In genomic region chr2:96315005-96315399, GRCh38 we compare ENCODE assay signal across 15 cellular contexts. TPM values are rescaled to one million over a fixed set of nuclear protein-coding genes. Genes with fewer than 3 reads are reported as not detected.
DNase-seq lines count a peak whose midpoint lies in the region; ATAC-seq, FAIRE-seq and TF ChIP-seq lines count a peak whose summit lies in the region.
"Had no signal": no experiment of that assay in that cellular context is flagged by ENCODE, and none has a peak within 500 bp of the region (broad histone marks: within the 10 kb centered on the region; RNA-seq: fewer than 3 reads in every experiment).

No MANE protein-coding gene starts in this region.

- no peaks in the 10 kb centered on the region for H3K9me3 Mint-ChIP-seq in CD4-positive, alpha-beta memory T cell
- no peaks in the 10 kb centered on the region for H3K9me3 Mint-ChIP-seq in activated CD8-positive, alpha-beta T cell treated with anti-CD3 and anti-CD28 coated beads for 36 hours

- no peak for FAIRE-seq in D721Med (lab: Jason Lieb, UNC)

- TF ChIP-seq POLR2A in gastrocnemius medialis (IDR thresholded peaks at IDR 0.05), result no peak

- no peaks in the 10 kb centered on the region for H3K9me3 ChIP-seq in CD4-positive, alpha-beta memory T cell (ENCODE audit: control insufficient read depth in 1 of 2, low read length in 2 of 2)
- H3K9me3 ChIP-seq in gastrocnemius medialis, result no peaks in the 10 kb centered on the region
- H3K9me3 ChIP-seq: ascending aorta, neutrophil, suprapubic skin had no signal

- TF ChIP-seq CTCF in activated CD8-positive, alpha-beta T cell treated with anti-CD3 and anti-CD28 coated beads for 36 hours (IDR thresholded peaks at IDR 0.05), result no peak
- TF ChIP-seq CTCF in D721Med (IDR thresholded peaks at IDR 0.05; ENCODE audit: insufficient read depth, missing control alignments), result no peak
- no peak for TF ChIP-seq CTCF in gastrocnemius medialis (IDR thresholded peaks at IDR 0.05 in 4 of 5, conservative IDR thresholded peaks at IDR 0.05 in 1 of 5)
- TF ChIP-seq CTCF in omental fat pad (IDR thresholded peaks at IDR 0.05), result no peak

- H3K27me3 Mint-ChIP-seq in CD4-positive, alpha-beta memory T cell, result no peaks in the 10 kb centered on the region
- H3K27me3 Mint-ChIP-seq in activated CD8-positive, alpha-beta T cell treated with anti-CD3 and anti-CD28 coated beads for 36 hours, result no peaks in the 10 kb centered on the region

- CTCF ChIA-PET in CD4-positive, alpha-beta memory T cell (lab: Charles Lee; ENCODE audit: partially characterized antibody), result interaction anchor here (1.5 kb wide), 1 partner anchor 9 kb away, joined by 3 read pairs; no protein-coding TSS in a partner anchor
- CTCF ChIA-PET in activated CD8-positive, alpha-beta T cell treated with anti-CD3 and anti-CD28 coated beads for 36 hours (lab: Charles Lee), result no interaction called here

- H3K27ac ChIP-seq in ACC112 (ENCODE audit: low read depth, low read length), result 0 out of 2 replicates have a peak overlapping the region, but pooled peaks have one; percentile 80
- peak overlapping the region; percentile 45 for H3K27ac ChIP-seq in CD4-positive, alpha-beta memory T cell (ENCODE audit: low read depth, low read length)
- no peak overlapping the region for H3K27ac ChIP-seq in gastrocnemius medialis
- H3K27ac ChIP-seq: ascending aorta, neutrophil, suprapubic skin had no signal

- H3K4me1 ChIP-seq in ACC112 (ENCODE audit: control insufficient read depth, insufficient read depth, low read length, unreplicated experiment) (peaks cover 20% of the 10 kb centered on the region), gastrocnemius medialis (no peaks in the 10 kb centered on the region)
- H3K4me1 ChIP-seq in CD4-positive, alpha-beta memory T cell (ENCODE audit: insufficient read depth, low read length), result peaks cover 39% of the 10 kb centered on the region
- H3K4me1 ChIP-seq: ascending aorta, suprapubic skin had no signal

- H3K27me3 ChIP-seq in ACC112 (ENCODE audit: insufficient read depth, low read length) (no peaks in the 10 kb centered on the region), gastrocnemius medialis (peaks cover 8 to 20% (median 15%) of the 10 kb centered on the region in 3 donors)
- H3K27me3 ChIP-seq in CD4-positive, alpha-beta memory T cell (ENCODE audit: insufficient read depth, low read length), result no peaks in the 10 kb centered on the region
- H3K27me3 ChIP-seq: ascending aorta had no signal

- peaks cover 27 to 50% (median 38%) of the 10 kb centered on the region in 4 donors for H3K4me1 Mint-ChIP-seq in CD4-positive, alpha-beta memory T cell
- H3K4me1 Mint-ChIP-seq in activated CD8-positive, alpha-beta T cell treated with anti-CD3 and anti-CD28 coated beads for 36 hours (ENCODE audit: low read depth), result peaks cover 43% of the 10 kb centered on the region

- H3K36me3 ChIP-seq in ACC112 (ENCODE audit: insufficient read depth, low read length) (no peaks in the 10 kb centered on the region), gastrocnemius medialis (no peaks in the 10 kb centered on the region)
- H3K36me3 ChIP-seq in CD4-positive, alpha-beta memory T cell (ENCODE audit: insufficient read depth, low read length), result no peaks in the 10 kb centered on the region
- H3K36me3 ChIP-seq: ascending aorta, neutrophil, suprapubic skin had no signal

- POLR2A ChIA-PET in CD4-positive, alpha-beta memory T cell (lab: Charles Lee; ENCODE audit: partially characterized antibody), result interaction anchor here (1.2 to 13.7 kb wide), 5 partner anchors 9 to 28 kb away, joined by 6 to 178 read pairs (median 9); partner anchors contain the start of genes ITPRIPL1, NCAPH and SNRNP200
- POLR2A ChIA-PET in activated CD8-positive, alpha-beta T cell treated with anti-CD3 and anti-CD28 coated beads for 36 hours (lab: Charles Lee), result interaction anchor here (0.7 to 12.3 kb wide), 2 partner anchors 8 to 17 kb away, joined by 3 to 119 read pairs; partner anchors contain the start of gene SNRNP200

- intact Hi-C loops in CD4-positive, alpha-beta memory T cell (cut with micrococcal nuclease), result no loop called here
- intact Hi-C loops in activated CD8-positive, alpha-beta T cell treated with anti-CD3 and anti-CD28 coated beads for 36 hours (cut with micrococcal nuclease), result no loop called here
- intact Hi-C loops in gastrocnemius medialis (cut with DNase I; ENCODE audit: low total_unique reads), result no loop called here

- no peaks in the 10 kb centered on the region for H3K79me2 ChIP-seq in ACC112 (ENCODE audit: control insufficient read depth, insufficient read depth, low read length, unreplicated experiment)

- H3K4me3 ChIP-seq in ACC112 (ENCODE audit: low read depth, low read length), result no peak overlapping the region
- no peak overlapping the region for H3K4me3 ChIP-seq in CD4-positive, alpha-beta memory T cell (ENCODE audit: low read length in 2 of 2)
- no peak overlapping the region for H3K4me3 ChIP-seq in gastrocnemius medialis
- H3K4me3 ChIP-seq: ascending aorta, suprapubic skin had no signal

- no peak for ATAC-seq in activated CD8-positive, alpha-beta T cell treated with anti-CD3 and anti-CD28 coated beads for 36 hours
- ATAC-seq in gastrocnemius medialis, result no peak
- ATAC-seq in omental fat pad (ENCODE audit: low FRiP score), result no peak
- ATAC-seq: Right ventricle myocardium inferior had no signal

- H3K4me3 Mint-ChIP-seq in CD4-positive, alpha-beta memory T cell, result peak overlapping the region in 7 of 8 donors; percentile 49 to 80 (median 74)
- H3K4me3 Mint-ChIP-seq in activated CD8-positive, alpha-beta T cell treated with anti-CD3 and anti-CD28 coated beads for 36 hours, result no peak overlapping the region

- in situ Hi-C loops in gastrocnemius medialis (cut with MboI; ENCODE audit: low sequenced_read_pairs in 4 of 4), result loop anchor here in 2 of 4 donors (25.0 kb wide), 1 partner anchor 197 kb away; the partner anchor contains the start of gene NEURL3 (in 2 of the 2)

- H3K27ac Mint-ChIP-seq in CD4-positive, alpha-beta memory T cell, result peak overlapping the region; percentile 57 to 91 (median 86)
- H3K27ac Mint-ChIP-seq in activated CD8-positive, alpha-beta T cell treated with anti-CD3 and anti-CD28 coated beads for 36 hours, result peak overlapping the region; percentile 84

- peaks cover 4 to 7% of the 10 kb centered on the region in 2 donors for H3K36me3 Mint-ChIP-seq in CD4-positive, alpha-beta memory T cell
- peaks cover 15% of the 10 kb centered on the region for H3K36me3 Mint-ChIP-seq in activated CD8-positive, alpha-beta T cell treated with anti-CD3 and anti-CD28 coated beads for 36 hours (ENCODE audit: low read depth)

- DNase-seq in CD4-positive, alpha-beta memory T cell, result no peak
- DNase-seq in activated CD8-positive, alpha-beta T cell treated with anti-CD3 and anti-CD28 coated beads for 36 hours, result no peak
- DNase-seq in mesenteric fat pad (ENCODE audit: low spot score) (peak; percentile 30), D721Med (ENCODE audit: insufficient read length, low spot score) (no peak), gastrocnemius medialis (no peak), T1000 (lab: John Stamatoyannopoulos, UW) (no peak), omental fat pad (ENCODE audit: low spot score) (no peak)
- DNase-seq: NCI-H2029 treated with DMSO at 0.1 percent for 48 hours, NCI-H510A, T-helper 9 cell had no signal

- H2AFZ ChIP-seq in ACC112 (ENCODE audit: low read length, unreplicated experiment), result no peak overlapping the region

RNA-seq across cellular contexts. Expression of gene SNRNP200, which starts 9.7 kb away (rescaled TPM):
- total RNA-seq in CD4-positive, alpha-beta memory T cell, result 100 to 1,000 TPM; 225 to 227 TPM
- polyA plus RNA-seq in CD4-positive, alpha-beta memory T cell, result 10 to 100 TPM; 53.6 to 84.8 TPM
- total RNA-seq in activated CD8-positive, alpha-beta T cell treated with anti-CD3 and anti-CD28 coated beads for 36 hours, result 100 to 1,000 TPM; 175 to 178 TPM
- total RNA-seq in mesenteric fat pad (87.2 TPM), gastrocnemius medialis (10 to 100 TPM; 51.1 to 89.8 (median 67.4) TPM), omental fat pad (10 to 100 TPM; 64.8 to 97.7 (median 84.3) TPM)

RNA-seq across cellular contexts. Expression of gene ITPRIPL1, which starts 10.1 kb away (rescaled TPM):
- total RNA-seq in CD4-positive, alpha-beta memory T cell, result 10 to 100 TPM; 11.5 to 11.7 TPM
- 10 to 100 TPM; 10.0 to 10.3 TPM for polyA plus RNA-seq in CD4-positive, alpha-beta memory T cell
- 10 to 100 TPM; 28.2 to 32.6 TPM for total RNA-seq in activated CD8-positive, alpha-beta T cell treated with anti-CD3 and anti-CD28 coated beads for 36 hours
- total RNA-seq in mesenteric fat pad, result 3.1 TPM
- 1 to 10 TPM in 1 of 4 donors, under 1 TPM in 2, not detected in 1; 0.75 to 2.1 (median 0.82) TPM for total RNA-seq in gastrocnemius medialis
- total RNA-seq in omental fat pad, result 1 to 10 TPM; 4.8 to 7.6 (median 6.6) TPM

RNA-seq across cellular contexts. Expression of gene NCAPH, which starts 20.6 kb away (rescaled TPM):
- total RNA-seq in CD4-positive, alpha-beta memory T cell, result 1 to 10 TPM; 5.4 to 7.7 TPM
- 1 to 10 TPM in 1 of 2 donors, under 1 TPM in 1; 0.20 to 1.2 TPM for polyA plus RNA-seq in CD4-positive, alpha-beta memory T cell
- 10 to 100 TPM; 70.9 TPM for total RNA-seq in activated CD8-positive, alpha-beta T cell treated with anti-CD3 and anti-CD28 coated beads for 36 hours
- total RNA-seq in mesenteric fat pad (0.77 TPM), gastrocnemius medialis (1 to 10 TPM in 1 of 4 donors, under 1 TPM in 3; 0.38 to 2.1 (median 0.54) TPM), omental fat pad (1 to 10 TPM in 2 of 4 donors, under 1 TPM in 2; 0.65 to 3.2 (median 2.0) TPM)
- total RNA-seq: ascending aorta had no signal

RNA-seq across cellular contexts. Expression of gene CIAO1, which starts 49.0 kb away (rescaled TPM):
- total RNA-seq in CD4-positive, alpha-beta memory T cell, result 10 to 100 TPM; 78.3 to 87.3 TPM
- polyA plus RNA-seq in CD4-positive, alpha-beta memory T cell, result 100 to 1,000 TPM in 1 of 2 donors, 10 to 100 TPM in 1; 94.3 to 111 TPM
- total RNA-seq in activated CD8-positive, alpha-beta T cell treated with anti-CD3 and anti-CD28 coated beads for 36 hours, result 10 to 100 TPM; 72.1 to 72.3 TPM
- total RNA-seq in mesenteric fat pad (71.0 TPM), gastrocnemius medialis (100 to 1,000 TPM in 1 of 4 donors, 10 to 100 TPM in 3; 73.5 to 102 (median 95.6) TPM), omental fat pad (100 to 1,000 TPM in 3 of 4 donors, 10 to 100 TPM in 1; 80.9 to 117 (median 105) TPM)

RNA-seq across cellular contexts. Expression of gene TMEM127, which starts 49.2 kb away (rescaled TPM):
- 10 to 100 TPM; 45.1 to 45.6 TPM for total RNA-seq in CD4-positive, alpha-beta memory T cell
- 10 to 100 TPM; 27.3 to 46.0 TPM for polyA plus RNA-seq in CD4-positive, alpha-beta memory T cell
- 10 to 100 TPM; 13.1 to 15.0 TPM for total RNA-seq in activated CD8-positive, alpha-beta T cell treated with anti-CD3 and anti-CD28 coated beads for 36 hours
- total RNA-seq in mesenteric fat pad (58.7 TPM), gastrocnemius medialis (10 to 100 TPM; 27.1 to 38.8 (median 30.9) TPM), omental fat pad (10 to 100 TPM; 34.5 to 52.1 (median 43.2) TPM)

Comparison
In these comparisons a context has a peak if more than half of its experiments do, and no peak if none do; other contexts are left out.
1. H3K27ac ChIP-seq: peak in ACC112 (single experiment) and CD4-positive, alpha-beta memory T cell (single experiment); none in gastrocnemius medialis (0 of 4).
2. RNA of gene NCAPH, which starts 20.6 kb away (total RNA-seq): 70.9 TPM in activated CD8-positive, alpha-beta T cell treated with anti-CD3 and anti-CD28 coated beads for 36 hours; 5.4 to 7.7 TPM in CD4-positive, alpha-beta memory T cell, 0.65 to 3.2 TPM in omental fat pad, 0.77 TPM in mesenteric fat pad (single experiment) and 0.38 to 2.1 TPM in gastrocnemius medialis; every median in the first group is over 4 times any median in the second.